In genomic region chr17:56715613-56716357, GRCh38 we compare ENCODE assay signal across 8 cellular contexts.
DNase-seq lines count a peak whose midpoint lies in the region; FAIRE-seq and TF ChIP-seq lines count a peak whose summit lies in the region.

No MANE protein-coding gene starts in this region.

- peak; percentile 90 for DNase-seq in ELR (ENCODE audit: low read depth)
- DNase-seq in H54 (ENCODE audit: insufficient read length, low spot score): peak; percentile 77
- peak; percentile 80 for DNase-seq in LoVo (ENCODE audit: low spot score)
- peak; percentile 86 for DNase-seq in RPMI8226
- peak; percentile 51 for DNase-seq in activated T-helper 1 cell treated with Interleukin-2 at 50 U/mL for 16 hours (ENCODE audit: low read depth)
- peak; percentile 74 for DNase-seq in fibroblast of the conjunctiva (ENCODE audit: low read depth)
- peak in 50 of 56 donors; percentile 7 to 90 (median 48) for DNase-seq in nucleus accumbens (lab: John Stamatoyannopoulos, UW)
- peak; percentile 90 for DNase-seq in testis

- H3K36me3 ChIP-seq in testis (ENCODE audit: low read depth, missing control alignments): no peaks in the 10 kb centered on the region

- H3K4me3 ChIP-seq in testis: no peak overlapping the region

- TF ChIP-seq POLR2A in H54 (IDR thresholded peaks at IDR 0.05; ENCODE audit: low read depth, low read length) (no peak), testis (IDR thresholded peaks at IDR 0.05) (no peak)

- peak; percentile 78 for FAIRE-seq in H54 (lab: Jason Lieb, UNC)

- intact Hi-C loops in testis (cut with DNase I; ENCODE audit: low total_unique reads): loop anchor here (10.0 kb wide), 1 partner anchor 121 kb away; the partner anchor contains the start of gene NOG

- H3K27ac ChIP-seq in testis: no peak overlapping the region

- peak; percentile 65 to 81 (median 80) for TF ChIP-seq CTCF in testis (IDR thresholded peaks at IDR 0.05)

- WGBS in testis, 2 donors: 17 to 22% methylated on average over 8 of the region's 8 CpGs

- no peaks in the 10 kb centered on the region for H3K4me1 ChIP-seq in testis

- H3K27me3 ChIP-seq in testis: no peaks in the 10 kb centered on the region

- no peaks in the 10 kb centered on the region for H3K9me3 ChIP-seq in testis
